18 cellular contexts compared by ENCODE assay signal in genomic region chr3:52930748-52931147, GRCh38. TPM values are rescaled to one million over a fixed set of nuclear protein-coding genes. Genes with fewer than 3 reads are reported as not detected.
DNase-seq lines count a peak whose midpoint lies in the region; ATAC-seq, FAIRE-seq and TF ChIP-seq lines count a peak whose summit lies in the region.
"Had no signal": no experiment of that assay in that cellular context is flagged by ENCODE, and none has a peak within 500 bp of the region (broad histone marks: within the 10 kb centered on the region; RNA-seq: fewer than 3 reads in every experiment).

No MANE protein-coding gene starts in this region.

- H3K27ac ChIP-seq in OCI-LY3 (ENCODE audit: low read length) (0 out of 2 replicates have a peak overlapping the region, but pooled peaks have one; percentile 6), neutrophil (peak overlapping the region; percentile 43), HepG2 (ENCODE audit: extremely low read length, insufficient read depth, low read length) (no peak overlapping the region), coronary artery (no peak overlapping the region)

- no peak for DNase-seq in GM12891 (ENCODE audit: insufficient read length, low spot score)
- DNase-seq in GM20000 (ENCODE audit: low spot score) = peak; percentile 17
- no peak for DNase-seq in erythroblast (lab: John Stamatoyannopoulos, UW)
- no peak for DNase-seq in HepG2 (ENCODE audit: low spot score)
- no peak for DNase-seq in coronary artery (ENCODE audit: low spot score)
- DNase-seq: ACHN; Calu3; CD4-positive, CD25-positive, alpha-beta regulatory T cell; H9; NCI-H1436 treated with DMSO at 0.1 percent for 48 hours; NCI-H2029 treated with DMSO at 0.1 percent for 48 hours; NCI-H2171 treated with DMSO at 0.1 percent for 48 hours; NCI-H446 treated with DMSO at 0.1 percent for 48 hours; SHP77; SK-N-SH; T-helper 1 cell had no signal

- FAIRE-seq in GM12891 (lab: Jason Lieb, UNC) (peak; percentile 41), HepG2 (lab: Jason Lieb, UNC) (no peak)

- peak overlapping the region; percentile 17 for H2AFZ ChIP-seq in OCI-LY3 (ENCODE audit: low read depth, low read length)
- H2AFZ ChIP-seq in HepG2 (ENCODE audit: low read length) = no peak overlapping the region

- in situ Hi-C loops in HepG2 (cut with HindIII; ENCODE audit: extremely low pct_ligation_motif_present, low pct_unique_long_range_greater_than_20kb) = loop anchor here (10.0 kb wide), 1 partner anchor 76 kb away; no protein-coding TSS in a partner anchor

- no peak for ATAC-seq in HepG2

- H3K9me3 ChIP-seq in OCI-LY3 (ENCODE audit: insufficient read depth, low read length) (no peaks in the 10 kb centered on the region), neutrophil (no peaks in the 10 kb centered on the region), HepG2 (ENCODE audit: low read length) (no peaks in the 10 kb centered on the region)
- H3K9me3 ChIP-seq: SK-N-SH had no signal

- H3K36me3 ChIP-seq in OCI-LY3 (replicated peaks; ENCODE audit: low read depth, low read length) (no peaks in the 10 kb centered on the region), neutrophil (no peaks in the 10 kb centered on the region), HepG2 (replicated peaks in 1 of 2; ENCODE audit: control insufficient read depth in 1 of 2, insufficient read depth in 2 of 2, low read length in 2 of 2) (peaks cover 6 to 22% of the 10 kb centered on the region in 2 experiments; a peak in 4 of 5 replicates)

- H3K79me2 ChIP-seq in OCI-LY3 (ENCODE audit: low read length) (no peaks in the 10 kb centered on the region), HepG2 (ENCODE audit: insufficient read depth, low read length) (no peaks in the 10 kb centered on the region)

- intact Hi-C loops in HepG2 (cut with micrococcal nuclease; ENCODE audit: unreplicated experiment) = loop anchor here (5.0 kb wide), 1 partner anchor 127 kb away; no protein-coding TSS in a partner anchor

- TF ChIP-seq RAD21 in HepG2 (CRISPR knock-in tag; IDR thresholded peaks at IDR 0.05) = no peak

- CTCF ChIA-PET in HepG2 (lab: Yijun Ruan, JAX; ENCODE audit: low intra/inter-chr PET ratio, low total read pairs) = no interaction called here

- H3K4me3 ChIP-seq in OCI-LY3 (ENCODE audit: low read length) (no peak overlapping the region), neutrophil (ENCODE audit: low read depth in 1 of 2, low read length in 1 of 2) (no peak overlapping the region), HepG2 (replicated peaks in 1 of 3; ENCODE audit: insufficient read depth in 1 of 3, low read depth in 2 of 3, low read length in 3 of 3) (no peak overlapping the region), coronary artery (no peak overlapping the region)

- no peak for TF ChIP-seq CTCF in GM20000 (IDR thresholded peaks at IDR 0.05; ENCODE audit: extremely low read depth, missing control alignments)
- no peak for TF ChIP-seq CTCF in OCI-LY3 (IDR thresholded peaks at IDR 0.05; ENCODE audit: low read depth, low read length)
- no peak for TF ChIP-seq CTCF in neutrophil (IDR thresholded peaks at IDR 0.05)
- no peak for TF ChIP-seq CTCF in HepG2 (CRISPR knock-in tag; IDR thresholded peaks at IDR 0.05)
- TF ChIP-seq CTCF in coronary artery (IDR thresholded peaks at IDR 0.05) = no peak

- no peak for TF ChIP-seq POLR2A in GM12891 (IDR thresholded peaks at IDR 0.05; ENCODE audit: low read depth, low read length)
- no peak for TF ChIP-seq POLR2A in erythroblast (IDR thresholded peaks at IDR 0.05; ENCODE audit: low read length)
- no peak for TF ChIP-seq POLR2A in HepG2 (IDR thresholded peaks at IDR 0.05; ENCODE audit: insufficient read depth in 1 of 2, low read depth in 2 of 2, low read length in 2 of 2)

- WGBS in HepG2 (ENCODE audit: low lambda C conversion rate) = 91% methylated on average over 3 of the region's 3 CpGs

- no peaks in the 10 kb centered on the region for H3K27me3 ChIP-seq in OCI-LY3 (ENCODE audit: low read depth, low read length)
- no peaks in the 10 kb centered on the region for H3K27me3 ChIP-seq in neutrophil
- H3K27me3 ChIP-seq in HepG2 (ENCODE audit: control insufficient read depth in 1 of 2, insufficient read depth in 2 of 2, low read length in 2 of 2) = no peaks in the 10 kb centered on the region

- BruUV-seq in HepG2 (replicated peaks; lab: Mats Ljungman, UMichigan) = no TSS peak

- POLR2A ChIA-PET in HepG2 (lab: Yijun Ruan, JAX) = no interaction called here

- no peak overlapping the region for H3K9ac ChIP-seq in OCI-LY3 (ENCODE audit: low read length)
- no peak overlapping the region for H3K9ac ChIP-seq in HepG2 (ENCODE audit: insufficient read depth, low read depth, low read length)
- H3K9ac ChIP-seq: SK-N-SH had no signal

- no peaks in the 10 kb centered on the region for H4K20me1 ChIP-seq in OCI-LY3 (ENCODE audit: insufficient read depth, low read length)
- no peaks in the 10 kb centered on the region for H4K20me1 ChIP-seq in HepG2 (ENCODE audit: insufficient read depth, low read length)

- TF ChIP-seq EP300 in HepG2 (IDR thresholded peaks at IDR 0.05; ENCODE audit: low read depth in 2 of 2, low read length in 2 of 2) (no peak), HepG2 (CRISPR knock-in tag; IDR thresholded peaks at IDR 0.05; ENCODE audit: borderline replicate concordance) (no peak)

- peaks cover 18% of the 10 kb centered on the region for H3K4me1 ChIP-seq in OCI-LY3 (ENCODE audit: low read length)
- peaks cover 8 to 18% of the 10 kb centered on the region in 2 experiments for H3K4me1 ChIP-seq in neutrophil (ENCODE audit: control insufficient read depth in 1 of 2, insufficient read depth in 1 of 2, low read depth in 1 of 2, low read length in 1 of 2)
- peaks cover 6% of the 10 kb centered on the region; the same call in 1 of the 2 replicates for H3K4me1 ChIP-seq in HepG2 (ENCODE audit: insufficient read depth, low read length)

- H3K4me2 ChIP-seq in OCI-LY3 (ENCODE audit: low read length) (peak overlapping the region; percentile 27), HepG2 (ENCODE audit: low read depth, low read length) (no peak overlapping the region)
- H3K4me2 ChIP-seq: SK-N-SH had no signal

TF ChIP-seq in GM12891, 5 proteins besides CTCF, POLR2A, EP300 and RAD21:
- no peak for TF ChIP-seq PAX5 (IDR thresholded peaks at IDR 0.05; ENCODE audit: insufficient read depth, low read length, severe bottlenecking)
- peak; percentile 53 for TF ChIP-seq SPI1 (IDR thresholded peaks at IDR 0.05; ENCODE audit: low read depth, low read length)

TF ChIP-seq in HepG2, 621 proteins besides CTCF, POLR2A, EP300 and RAD21 (continues in another document):
- TF ChIP-seq ZC3H4 (CRISPR knock-in tag; IDR thresholded peaks at IDR 0.05; ENCODE audit: borderline replicate concordance) (no peak), SMAD3 (CRISPR knock-in tag; IDR thresholded peaks at IDR 0.05) (no peak), SALL1 (CRISPR knock-in tag; IDR thresholded peaks at IDR 0.05) (no peak), NFKBIZ (CRISPR knock-in tag; IDR thresholded peaks at IDR 0.05) (no peak), LCORL (IDR thresholded peaks at IDR 0.05) (no peak), LCORL (CRISPR knock-in tag; IDR thresholded peaks at IDR 0.05) (no peak), ZNF552 (CRISPR knock-in tag; IDR thresholded peaks at IDR 0.05; ENCODE audit: borderline replicate concordance) (no peak), ATF6 (CRISPR knock-in tag; conservative IDR thresholded peaks at IDR 0.05) (no peak), ARNT (IDR thresholded peaks at IDR 0.05) (no peak)

RNA-seq across cellular contexts. Expression of gene STIMATE, which starts 33.4 kb away (rescaled TPM):
- polyA plus RNA-seq in GM12891 (2012; ENCODE audit: low read depth, missing spikeins) = 5.5 TPM
- total RNA-seq in HepG2 (2016; rRNA removed; fragmentation: Illumina TruSeq; extraction: Trizol) = 8.7 and 11.7 TPM in 2 replicates
- total RNA-seq in HepG2 (2016; cell fraction: cytosol; rRNA removed; fragmentation: Illumina TruSeq; extraction: Trizol; ENCODE audit: low read depth) = 18.2 and 18.6 TPM in 2 replicates
- 7.4 and 13.2 TPM in 2 replicates for total RNA-seq in HepG2 (2016; cell fraction: insoluble cytoplasmic fraction; rRNA removed; fragmentation: Illumina TruSeq; extraction: Trizol)
- total RNA-seq in HepG2 (2016; cell fraction: membrane; rRNA removed; fragmentation: Illumina TruSeq; extraction: Trizol) = 22.9 and 26.2 TPM in 2 replicates
- total RNA-seq in HepG2 (2016; cell fraction: nucleus; rRNA removed; fragmentation: Illumina TruSeq; extraction: Trizol) = 6.8 and 12.1 TPM in 2 replicates
- 5.7 and 6.2 TPM in 2 replicates for polyA plus RNA-seq in HepG2 (2011; rRNA removed)
- 6.4 and 6.8 TPM in 2 replicates for polyA plus RNA-seq in HepG2 (2011; cell fraction: cytosol; rRNA removed)
- polyA plus RNA-seq in HepG2 (2011; cell fraction: nucleus; rRNA removed) = 27.8 and 29.6 TPM in 2 replicates
- polyA plus RNA-seq in HepG2 (2012) = 5.6 and 5.9 TPM in 2 replicates
- 28.0 and 29.6 TPM in 2 replicates for polyA plus RNA-seq in HepG2 (2016; cell fraction: cytosol; fragmentation: Illumina TruSeq; extraction: Trizol; ENCODE audit: low read depth)
- polyA plus RNA-seq in HepG2 (2016; cell fraction: insoluble cytoplasmic fraction; fragmentation: Illumina TruSeq; extraction: Trizol; ENCODE audit: low read depth) = 8.4 and 9.2 TPM in 2 replicates
- 25.4 and 30.7 TPM in 2 replicates for polyA plus RNA-seq in HepG2 (2016; cell fraction: membrane; fragmentation: Illumina TruSeq; extraction: Trizol; ENCODE audit: low read depth)
- polyA plus RNA-seq in HepG2 (2016; cell fraction: nucleus; fragmentation: Illumina TruSeq; extraction: Trizol; ENCODE audit: insufficient read depth, low read depth) = 12.9 and 17.4 TPM in 2 replicates
- 11.7 and 11.8 TPM in 2 replicates for polyA minus RNA-seq in HepG2 (2011; rRNA and poly(A)+ RNA removed; ENCODE audit: low replicate concordance)
- polyA minus RNA-seq in HepG2 (2011; cell fraction: cytosol; rRNA and poly(A)+ RNA removed) = 6.1 and 8.6 TPM in 2 replicates
- polyA minus RNA-seq in HepG2 (2011; cell fraction: nucleus; rRNA and poly(A)+ RNA removed) = 5.3 and 7.9 TPM in 2 replicates

Comparison
In these comparisons a context has a peak if more than half of its experiments do, and no peak if none do; other contexts are left out.
1. H3K27ac ChIP-seq: peak in OCI-LY3 (single experiment) and neutrophil (single experiment); none in HepG2 (single experiment) and coronary artery (0 of 2).